ENCODE assay signal across 1 cellular context in the genomic region with DNA sequence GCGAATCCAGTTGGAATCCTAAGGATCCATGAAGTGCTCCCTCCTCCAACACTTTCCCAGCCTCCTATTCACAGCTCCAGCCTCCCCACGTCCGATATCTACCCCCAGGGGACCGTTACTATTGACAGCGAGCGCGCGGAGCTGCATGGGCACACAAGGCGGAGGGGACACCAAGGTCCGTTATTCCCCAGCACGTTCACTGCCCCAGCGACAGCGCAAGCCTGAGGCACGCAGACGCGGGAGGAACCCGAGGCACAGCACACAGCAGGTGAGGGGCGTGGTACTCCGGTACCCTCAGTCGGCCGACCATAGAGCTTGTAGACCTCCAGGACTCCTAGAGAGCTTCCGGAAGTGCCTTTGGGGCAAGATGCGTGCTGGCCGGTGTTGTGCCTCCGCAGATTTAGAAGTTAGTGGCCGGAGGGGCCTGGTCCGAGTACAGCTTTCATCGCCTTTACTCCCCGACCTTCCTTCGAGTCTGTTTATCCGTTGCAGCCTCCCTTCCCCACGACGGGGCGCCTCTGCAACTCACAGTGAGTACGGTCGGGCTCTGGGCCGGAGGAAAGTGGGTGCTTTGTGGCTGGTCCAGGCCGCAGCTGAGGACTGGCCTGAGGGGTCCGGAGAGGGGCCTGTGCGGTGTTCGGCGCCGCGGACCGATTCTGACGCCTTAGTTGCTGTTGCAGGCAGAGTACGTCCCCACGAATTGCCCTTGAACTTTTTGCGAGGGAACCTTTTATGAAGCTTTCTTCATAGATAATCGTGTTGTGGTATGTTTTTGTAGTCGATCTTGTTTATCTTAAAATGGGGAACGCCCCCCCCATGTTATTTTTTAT.
TF ChIP-seq lines count a peak whose summit lies in the region.

Gene ZKSCAN8, plus strand, starts transcription at position 384 of the 830 bp plus-strand sequence. CDS start 6,525 bp downstream, outside the sequence.

TF ChIP-seq in HepG2, 621 proteins besides CTCF, POLR2A, EP300 and RAD21 (continued from another document and continues in another):
- TF ChIP-seq, protein P1, sequence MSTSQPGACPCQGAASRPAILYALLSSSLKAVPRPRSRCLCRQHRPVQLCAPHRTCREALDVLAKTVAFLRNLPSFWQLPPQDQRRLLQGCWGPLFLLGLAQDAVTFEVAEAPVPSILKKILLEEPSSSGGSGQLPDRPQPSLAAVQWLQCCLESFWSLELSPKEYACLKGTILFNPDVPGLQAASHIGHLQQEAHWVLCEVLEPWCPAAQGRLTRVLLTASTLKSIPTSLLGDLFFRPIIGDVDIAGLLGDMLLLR (CRISPR knock-in tag; IDR thresholded peaks at IDR 0.05) = peak; percentile 87
- TF ChIP-seq ZNF30 (CRISPR knock-in tag; IDR thresholded peaks at IDR 0.05) (peak; percentile 94; the same call in 1 of the 2 replicates), ZNF781 (CRISPR knock-in tag; IDR thresholded peaks at IDR 0.05; ENCODE audit: borderline replicate concordance, not compliant biosample characterization) (peak; percentile 99), PRDM15 (CRISPR knock-in tag; IDR thresholded peaks at IDR 0.05) (peak; percentile 49; the same call in 1 of the 2 replicates), RORA (CRISPR knock-in tag; IDR thresholded peaks at IDR 0.05) (no peak), TP53 (CRISPR knock-in tag; conservative IDR thresholded peaks at IDR 0.05) (0 out of 2 replicates have a peak, but pooled peaks have one; percentile 59), ZNF850 (CRISPR knock-in tag; conservative IDR thresholded peaks at IDR 0.05) (no peak), FOXA1 (IDR thresholded peaks at IDR 0.05) (no peak), FOXA1 (CRISPR knock-in tag; IDR thresholded peaks at IDR 0.05) (no peak), KAT2B (IDR thresholded peaks at IDR 0.05; ENCODE audit: borderline replicate concordance, low read depth, low read length) (no peak), ZBTB3 (CRISPR knock-in tag; IDR thresholded peaks at IDR 0.05; ENCODE audit: borderline replicate concordance, low read depth) (no peak; the same call in 1 of the 2 replicates), ZNF547 (CRISPR knock-in tag; IDR thresholded peaks at IDR 0.05) (peak; percentile 99), NCOA1 (CRISPR knock-in tag; IDR thresholded peaks at IDR 0.05) (peak; percentile 97), SKI (IDR thresholded peaks at IDR 0.05; ENCODE audit: partially characterized antibody) (no peak), FOXA3 (CRISPR knock-in tag; IDR thresholded peaks at IDR 0.05) (peak; percentile 73; the same call in 1 of the 2 replicates), SOX13 (IDR thresholded peaks at IDR 0.05) (peak; percentile 60; the same call in 1 of the 2 replicates), SOX13 (CRISPR knock-in tag; conservative IDR thresholded peaks at IDR 0.05 in 1 of 2, IDR thresholded peaks at IDR 0.05 in 1 of 2) (peak in 1 of 2 experiments; percentile 51; a peak in 2 of 4 replicates), POLR2AphosphoS5 (IDR thresholded peaks at IDR 0.05; ENCODE audit: low read depth, low read length) (peak; percentile 96), ZFP36L1 (CRISPR knock-in tag; IDR thresholded peaks at IDR 0.05) (peak; percentile 91), YEATS2 (CRISPR knock-in tag; IDR thresholded peaks at IDR 0.05; ENCODE audit: borderline replicate concordance) (peak; percentile 98), ZFY (CRISPR knock-in tag; IDR thresholded peaks at IDR 0.05) (peak; percentile 100), ZNF674 (CRISPR knock-in tag; IDR thresholded peaks at IDR 0.05; ENCODE audit: low read depth) (0 out of 2 replicates have a peak, but pooled peaks have one; percentile 48), ZC3H13 (CRISPR knock-in tag; IDR thresholded peaks at IDR 0.05) (peak; percentile 82; the same call in 1 of the 2 replicates), ZNF747 (CRISPR knock-in tag; IDR thresholded peaks at IDR 0.05; ENCODE audit: borderline replicate concordance) (peak; percentile 90; the same call in 1 of the 2 replicates), SRSF4 (IDR thresholded peaks at IDR 0.05; ENCODE audit: low read depth, low read length, poor library complexity, severe bottlenecking) (no peak), ATF7-NPFF (CRISPR knock-in tag; IDR thresholded peaks at IDR 0.05; ENCODE audit: low read depth) (peak; percentile 80), KLF11 (CRISPR knock-in tag; IDR thresholded peaks at IDR 0.05) (peak; percentile 95; the same call in 1 of the 2 replicates), GRHL1 (CRISPR knock-in tag; conservative IDR thresholded peaks at IDR 0.05) (no peak), MED8 (CRISPR knock-in tag; IDR thresholded peaks at IDR 0.05; ENCODE audit: insufficient replicate concordance) (peak; percentile 87), ZNF878 (CRISPR knock-in tag; IDR thresholded peaks at IDR 0.05) (peak; percentile 88; the same call in 1 of the 2 replicates), EEA1 (CRISPR knock-in tag; IDR thresholded peaks at IDR 0.05; ENCODE audit: borderline replicate concordance) (peak; percentile 85; the same call in 1 of the 2 replicates), HOMEZ (CRISPR knock-in tag; IDR thresholded peaks at IDR 0.05; ENCODE audit: low read depth) (peak; percentile 55; the same call in 1 of the 2 replicates), RAD51 (IDR thresholded peaks at IDR 0.05; ENCODE audit: borderline replicate concordance) (no peak), DZIP1 (CRISPR knock-in tag; IDR thresholded peaks at IDR 0.05) (peak; percentile 98), SMC3 (IDR thresholded peaks at IDR 0.05; ENCODE audit: low read length) (no peak), NFATC3 (CRISPR knock-in tag; IDR thresholded peaks at IDR 0.05) (peak; percentile 91; the same call in 1 of the 2 replicates), ZNF552 (CRISPR knock-in tag; IDR thresholded peaks at IDR 0.05; ENCODE audit: borderline replicate concordance) (peak; percentile 84), HNRNPLL (IDR thresholded peaks at IDR 0.05; ENCODE audit: low read depth, low read length, poor library complexity, severe bottlenecking) (peak; percentile 96), ZNF326 (CRISPR knock-in tag; IDR thresholded peaks at IDR 0.05; ENCODE audit: borderline replicate concordance) (no peak), THYN1 (CRISPR knock-in tag; IDR thresholded peaks at IDR 0.05; ENCODE audit: borderline replicate concordance, low read depth) (peak; percentile 14; the same call in 1 of the 2 replicates), BORCS8-MEF2B (CRISPR knock-in tag; IDR thresholded peaks at IDR 0.05) (peak; percentile 97), TEAD2 (CRISPR knock-in tag; IDR thresholded peaks at IDR 0.05) (no peak; the same call in 1 of the 2 replicates)
- TF ChIP-seq, protein P2, sequence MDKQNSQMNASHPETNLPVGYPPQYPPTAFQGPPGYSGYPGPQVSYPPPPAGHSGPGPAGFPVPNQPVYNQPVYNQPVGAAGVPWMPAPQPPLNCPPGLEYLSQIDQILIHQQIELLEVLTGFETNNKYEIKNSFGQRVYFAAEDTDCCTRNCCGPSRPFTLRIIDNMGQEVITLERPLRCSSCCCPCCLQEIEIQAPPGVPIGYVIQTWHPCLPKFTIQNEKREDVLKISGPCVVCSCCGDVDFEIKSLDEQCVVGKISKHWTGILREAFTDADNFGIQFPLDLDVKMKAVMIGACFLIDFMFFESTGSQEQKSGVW (CRISPR knock-in tag; IDR thresholded peaks at IDR 0.05; ENCODE audit: borderline replicate concordance) = 0 out of 2 replicates have a peak, but pooled peaks have one; percentile 68
- TF ChIP-seq, protein P3, sequence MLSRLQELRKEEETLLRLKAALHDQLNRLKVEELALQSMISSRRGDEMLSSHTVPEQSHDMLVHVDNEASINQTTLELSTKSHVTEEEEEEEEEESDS (CRISPR knock-in tag; IDR thresholded peaks at IDR 0.05; ENCODE audit: borderline replicate concordance) = no peak
- TF ChIP-seq, protein P4, sequence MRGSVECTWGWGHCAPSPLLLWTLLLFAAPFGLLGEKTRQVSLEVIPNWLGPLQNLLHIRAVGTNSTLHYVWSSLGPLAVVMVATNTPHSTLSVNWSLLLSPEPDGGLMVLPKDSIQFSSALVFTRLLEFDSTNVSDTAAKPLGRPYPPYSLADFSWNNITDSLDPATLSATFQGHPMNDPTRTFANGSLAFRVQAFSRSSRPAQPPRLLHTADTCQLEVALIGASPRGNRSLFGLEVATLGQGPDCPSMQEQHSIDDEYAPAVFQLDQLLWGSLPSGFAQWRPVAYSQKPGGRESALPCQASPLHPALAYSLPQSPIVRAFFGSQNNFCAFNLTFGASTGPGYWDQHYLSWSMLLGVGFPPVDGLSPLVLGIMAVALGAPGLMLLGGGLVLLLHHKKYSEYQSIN (CRISPR knock-in tag; IDR thresholded peaks at IDR 0.05; ENCODE audit: borderline replicate concordance) = no peak
- TF ChIP-seq, protein P5, sequence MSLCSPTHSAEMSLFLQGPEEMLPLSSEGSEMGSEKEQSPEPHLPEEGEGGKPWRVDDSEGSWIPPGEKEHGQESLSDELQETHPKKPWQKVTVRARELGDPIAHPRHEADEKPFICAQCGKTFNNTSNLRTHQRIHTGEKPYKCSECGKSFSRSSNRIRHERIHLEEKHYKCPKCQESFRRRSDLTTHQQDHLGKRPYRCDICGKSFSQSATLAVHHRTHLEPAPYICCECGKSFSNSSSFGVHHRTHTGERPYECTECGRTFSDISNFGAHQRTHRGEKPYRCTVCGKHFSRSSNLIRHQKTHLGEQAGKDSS (CRISPR knock-in tag; IDR thresholded peaks at IDR 0.05; ENCODE audit: borderline replicate concordance, low read depth) = peak; percentile 99
